ENCODE assay signal across 1 cellular context in genomic region chrX:71623714-71624113, GRCh38.
TF ChIP-seq lines count a peak whose summit lies in the region.

No MANE protein-coding gene starts in this region.

TF ChIP-seq in IMR-90, 13 proteins besides CTCF, POLR2A, EP300 and RAD21 (continued from another document):
- TF ChIP-seq USF2 (IDR thresholded peaks at IDR 0.05; ENCODE audit: low read depth, low read length) (no peak), BHLHE40 (IDR thresholded peaks at IDR 0.05; ENCODE audit: low read depth, low read length) (no peak), CEBPB (IDR thresholded peaks at IDR 0.05; ENCODE audit: low read depth, low read length) (no peak), ELK1 (IDR thresholded peaks at IDR 0.05; ENCODE audit: borderline replicate concordance, low read depth, low read length) (no peak)
